In genomic region chr11:4187055-4187988, GRCh38 we compare ENCODE assay signal across 1 cellular context.
TF ChIP-seq lines count a peak whose summit lies in the region.

No MANE protein-coding gene starts in this region.

TF ChIP-seq in GM12878, 131 proteins besides CTCF, POLR2A, EP300 and RAD21 (continued from another document):
- no peak for TF ChIP-seq CEBPZ (IDR thresholded peaks at IDR 0.05; ENCODE audit: low read depth, low read length)
- TF ChIP-seq SMARCA5 (IDR thresholded peaks at IDR 0.05) = peak; percentile 72; the same call in 1 of the 2 replicates
- no peak for TF ChIP-seq PBX3 (IDR thresholded peaks at IDR 0.05; ENCODE audit: insufficient replicate concordance, low read depth, low read length)
- TF ChIP-seq ZNF687 (IDR thresholded peaks at IDR 0.05) = no peak
- no peak for TF ChIP-seq ZZZ3 (IDR thresholded peaks at IDR 0.05; ENCODE audit: control insufficient read depth, insufficient read length, low read depth)
- TF ChIP-seq ZNF217 (IDR thresholded peaks at IDR 0.05) = no peak
- TF ChIP-seq ESRRA (IDR thresholded peaks at IDR 0.05; ENCODE audit: low read length) = no peak
- no peak for TF ChIP-seq PAX5 (IDR thresholded peaks at IDR 0.05; ENCODE audit: borderline replicate concordance, low read depth, low read length)
- no peak for TF ChIP-seq CBX5 (IDR thresholded peaks at IDR 0.05; ENCODE audit: low read depth)
- no peak for TF ChIP-seq IRF3 (IDR thresholded peaks at IDR 0.05)
- no peak for TF ChIP-seq ATF2 (IDR thresholded peaks at IDR 0.05; ENCODE audit: low read length)
- no peak for TF ChIP-seq NRF1 (conservative IDR thresholded peaks at IDR 0.05; ENCODE audit: low read depth, low read length)
- TF ChIP-seq IKZF1 (conservative IDR thresholded peaks at IDR 0.05) = peak; percentile 63; the same call in 1 of the 2 replicates
- no peak for TF ChIP-seq NKRF (conservative IDR thresholded peaks at IDR 0.05)
- TF ChIP-seq TCF12 (IDR thresholded peaks at IDR 0.05; ENCODE audit: low read depth, low read length) = no peak
- TF ChIP-seq JUNB (IDR thresholded peaks at IDR 0.05) = no peak
- no peak for TF ChIP-seq RAD51 (IDR thresholded peaks at IDR 0.05)
- no peak for TF ChIP-seq MEF2A (IDR thresholded peaks at IDR 0.05; ENCODE audit: insufficient read depth, low read depth, low read length)
- no peak for TF ChIP-seq TARDBP (IDR thresholded peaks at IDR 0.05; ENCODE audit: borderline replicate concordance)
- peak; percentile 64 for TF ChIP-seq SMC3 (IDR thresholded peaks at IDR 0.05; ENCODE audit: borderline replicate concordance, low read length)
- no peak for TF ChIP-seq ELK1 (IDR thresholded peaks at IDR 0.05; ENCODE audit: low read depth, low read length)
- no peak for TF ChIP-seq SUZ12 (IDR thresholded peaks at IDR 0.05; ENCODE audit: unreplicated experiment)
- TF ChIP-seq RUNX3 (IDR thresholded peaks at IDR 0.05; ENCODE audit: low read length) = peak; percentile 11; the same call in 1 of the 2 replicates
- TF ChIP-seq HDAC2 (IDR thresholded peaks at IDR 0.05) = no peak
- TF ChIP-seq NR2C1 (IDR thresholded peaks at IDR 0.05) = no peak
- no peak for TF ChIP-seq IKZF2 (IDR thresholded peaks at IDR 0.05)
- TF ChIP-seq ZNF207 (IDR thresholded peaks at IDR 0.05; ENCODE audit: borderline replicate concordance) = peak; percentile 52; the same call in 1 of the 2 replicates
- TF ChIP-seq SMAD1 (IDR thresholded peaks at IDR 0.05; ENCODE audit: low read depth, partially characterized antibody) = no peak
- TF ChIP-seq SPI1 (IDR thresholded peaks at IDR 0.05; ENCODE audit: borderline replicate concordance, insufficient read depth, low read depth, low read length) = no peak
